Comparison of ENCODE assay signal across 9 cellular contexts in genomic region chr19:45250216-45250831, GRCh38. TPM values are rescaled to one million over a fixed set of nuclear protein-coding genes. Genes with fewer than 3 reads are reported as not detected.
A peak's percentile ranks its signal among the peaks of the same experiment; 100 is the strongest.
DNase-seq lines count a peak whose midpoint lies in the region; ATAC-seq lines count a peak whose summit lies in the region.
"Had no signal": no experiment of that assay in that cellular context is flagged by ENCODE, and none has a peak within 500 bp of the region (broad histone marks: within the 10 kb centered on the region; RNA-seq: fewer than 3 reads in every experiment).

No MANE protein-coding gene starts in this region.

- intact Hi-C loops in posterior vena cava (cut with DNase I): loop anchor here in 1 of 2 donors (5.0 kb wide), 1 partner anchor 87 kb away; no protein-coding TSS in a partner anchor

- H3K4me1 Mint-ChIP-seq in activated naive CD8-positive, alpha-beta T cell treated with anti-CD3 and anti-CD28 coated beads for 36 hours: peaks cover 23% of the 10 kb centered on the region

- H3K27me3 ChIP-seq in HUES64 (ENCODE audit: insufficient read depth, low read length) (peaks cover 6% of the 10 kb centered on the region), stomach smooth muscle (ENCODE audit: control insufficient read depth in 1 of 2, insufficient read depth in 2 of 2, low read length in 2 of 2) (no peaks in the 10 kb centered on the region)

- H3K9ac ChIP-seq in HUES64 (ENCODE audit: low read depth, low read length) (0 out of 2 replicates have a peak overlapping the region, but pooled peaks have one; percentile 29), stomach smooth muscle (ENCODE audit: low read length in 2 of 2) (peak overlapping the region; percentile 81 to 88)

- H3K4me3 ChIP-seq in HUES64 (ENCODE audit: low read length) (peak overlapping the region; percentile 77), iPS-18c (ENCODE audit: insufficient read depth, low read depth, low read length) (peak overlapping the region; percentile 64), stomach smooth muscle (ENCODE audit: low read length in 2 of 2) (peak overlapping the region; percentile 83)

- H3K4me1 ChIP-seq in HUES64 (ENCODE audit: insufficient read depth, low read length) (peaks cover 4% of the 10 kb centered on the region; the same call in 1 of the 2 replicates), stomach smooth muscle (ENCODE audit: control insufficient read depth, insufficient read depth, low read length) (peaks cover 36% of the 10 kb centered on the region)

- H3K9me3 ChIP-seq in HUES64 (ENCODE audit: insufficient read depth, low read depth, low read length): no peaks in the 10 kb centered on the region
- peaks cover 2% of the 10 kb centered on the region for H3K9me3 ChIP-seq in iPS-18c (ENCODE audit: control insufficient read depth, insufficient read depth, low read length)
- no peaks in the 10 kb centered on the region for H3K9me3 ChIP-seq in stomach smooth muscle (ENCODE audit: control insufficient read depth in 2 of 2, low read length in 2 of 2)

- H3K36me3 Mint-ChIP-seq in activated naive CD8-positive, alpha-beta T cell treated with anti-CD3 and anti-CD28 coated beads for 36 hours: no peaks in the 10 kb centered on the region

- H3K4me3 Mint-ChIP-seq in activated naive CD8-positive, alpha-beta T cell treated with anti-CD3 and anti-CD28 coated beads for 36 hours: peak overlapping the region; percentile 79

- DNase-seq in activated naive CD8-positive, alpha-beta T cell treated with anti-CD3 and anti-CD28 coated beads for 36 hours: no peak
- no peak for DNase-seq in epidermal melanocyte (ENCODE audit: insufficient read length, low spot score)
- no peak for DNase-seq in posterior vena cava (ENCODE audit: low spot score)

- no peaks in the 10 kb centered on the region for H3K9me3 Mint-ChIP-seq in activated naive CD8-positive, alpha-beta T cell treated with anti-CD3 and anti-CD28 coated beads for 36 hours

- no peak overlapping the region for H3K27ac ChIP-seq in HUES64 (ENCODE audit: low read depth, low read length)
- peak overlapping the region; percentile 46 for H3K27ac ChIP-seq in stomach smooth muscle (ENCODE audit: low read length)

- WGBS in HUES64: 44% methylated on average over 11 of the region's 14 CpGs

- H3K36me3 ChIP-seq in HUES64 (ENCODE audit: insufficient read depth, low read length) (no peaks in the 10 kb centered on the region), stomach smooth muscle (ENCODE audit: control insufficient read depth in 2 of 2, insufficient read depth in 2 of 2, low read length in 2 of 2) (no peaks in the 10 kb centered on the region)

- no peak overlapping the region for H3K27ac Mint-ChIP-seq in activated naive CD8-positive, alpha-beta T cell treated with anti-CD3 and anti-CD28 coated beads for 36 hours

- ATAC-seq in HG03159 (IDR thresholded peaks at IDR 0.05; ENCODE audit: unreplicated experiment): no peak

- H3K27me3 Mint-ChIP-seq in activated naive CD8-positive, alpha-beta T cell treated with anti-CD3 and anti-CD28 coated beads for 36 hours: peaks cover 4% of the 10 kb centered on the region

RNA-seq across cellular contexts. Expression of gene MARK4, which starts 0.7 kb away (rescaled TPM):
- polyA plus RNA-seq in HUES64 (2013, experiment 1 of 2): 20.5 TPM
- polyA plus RNA-seq in HUES64 (2013, experiment 2 of 2): 28.8 TPM
- 10 to 100 TPM; 12.6 to 14.9 TPM for total RNA-seq in activated naive CD8-positive, alpha-beta T cell treated with anti-CD3 and anti-CD28 coated beads for 36 hours
- 10 to 100 TPM; 26.7 to 31.5 TPM for total RNA-seq in posterior vena cava

RNA-seq across cellular contexts. Expression of gene EXOC3L2, which starts 5.1 kb away (rescaled TPM):
- 1.0 TPM for polyA plus RNA-seq in HUES64 (2013, experiment 1 of 2)
- polyA plus RNA-seq in HUES64 (2013, experiment 2 of 2): 1.9 TPM
- total RNA-seq in activated naive CD8-positive, alpha-beta T cell treated with anti-CD3 and anti-CD28 coated beads for 36 hours: not detected
- total RNA-seq in posterior vena cava: 1 to 10 TPM; 2.9 to 3.6 TPM
- total RNA-seq: myocyte, NCI-H460 had no signal
